ENCODE assay signal across 13 cellular contexts in genomic region chr12:27330846-27331245, GRCh38. TPM values are rescaled to one million over a fixed set of nuclear protein-coding genes. Genes with fewer than 3 reads are reported as not detected.
A peak's percentile ranks its signal among the peaks of the same experiment; 100 is the strongest.
DNase-seq lines count a peak whose midpoint lies in the region; ATAC-seq, FAIRE-seq and TF ChIP-seq lines count a peak whose summit lies in the region.
"Had no signal": no experiment of that assay in that cellular context is flagged by ENCODE, and none has a peak within 500 bp of the region (broad histone marks: within the 10 kb centered on the region; RNA-seq: fewer than 3 reads in every experiment).

No MANE protein-coding gene starts in this region.

- H3K9ac ChIP-seq in mucosa of stomach (ENCODE audit: low read length), result peak overlapping the region; percentile 3

- H3K4me1 Mint-ChIP-seq in HFFc6 (ENCODE audit: low read depth) (peaks cover 58% of the 10 kb centered on the region), brain (peaks cover 30% of the 10 kb centered on the region)

- CTCF ChIA-PET in A549 (lab: Yijun Ruan, JAX), result interaction anchor here (0.8 kb wide), 1 partner anchor 53 kb away, joined by 3 read pairs; no protein-coding TSS in a partner anchor

- H3K4me1 ChIP-seq in A549, result peaks cover 39% of the 10 kb centered on the region
- peaks cover 35% of the 10 kb centered on the region for H3K4me1 ChIP-seq in mucosa of stomach (ENCODE audit: control insufficient read depth, insufficient read depth, low read length)

- POLR2A ChIA-PET in A549 (lab: Yijun Ruan, JAX), result interaction anchor here (0.7 to 1.3 kb wide), 3 partner anchors 13 to 308 kb away, joined by 3 to 7 read pairs (median 5); partner anchors contain the start of genes MED21 and PPFIBP1

- H3K4me2 ChIP-seq in A549, result peak overlapping the region; percentile 92

- H3K27me3 ChIP-seq in mucosa of stomach (ENCODE audit: control insufficient read depth, insufficient read depth, low read length), result no peaks in the 10 kb centered on the region
- H3K27me3 ChIP-seq: adrenal gland, thyroid gland had no signal

- WGBS in A549 (ENCODE audit: missing lambda C conversion rate), result 51% methylated on average over 1 of the region's 1 CpG

- peaks cover 6% of the 10 kb centered on the region; the same call in 1 of the 2 replicates for H3K36me3 Mint-ChIP-seq in HFFc6 (ENCODE audit: low read depth)
- H3K36me3 Mint-ChIP-seq in brain, result peaks cover 11% of the 10 kb centered on the region

- no peak for FAIRE-seq in A549 (lab: Jason Lieb, UNC)

- peak overlapping the region; percentile 18 to 92; a peak in 5 of 6 replicates for H3K27ac ChIP-seq in A549
- H3K27ac ChIP-seq: adrenal gland, thyroid gland had no signal

- H3K9me3 ChIP-seq in A549 (no peaks in the 10 kb centered on the region), mucosa of stomach (ENCODE audit: control insufficient read depth, low read length) (no peaks in the 10 kb centered on the region)
- H3K9me3 ChIP-seq: adrenal gland, thyroid gland had no signal

- H3K4me3 Mint-ChIP-seq in HFFc6 (peak overlapping the region; percentile 88), brain (peak overlapping the region in 3 of 5 experiments; percentile 6 to 85 (median 73))

- H3K36me3 ChIP-seq in mucosa of stomach (ENCODE audit: control insufficient read depth, insufficient read depth, low read length), result no peaks in the 10 kb centered on the region
- H3K36me3 ChIP-seq: adrenal gland, thyroid gland had no signal

- DNase-seq in A549 (ENCODE audit: low read depth in 1 of 2, low spot score in 1 of 2) (no peak), HFFc6 (no peak), NCI-H2227 (lab: John Stamatoyannopoulos, UW; ENCODE audit: unreplicated experiment) (no peak), islet precursor cell (no peak), cerebellum (ENCODE audit: low spot score) (no peak), medulla oblongata (ENCODE audit: extremely low spot score) (no peak)
- DNase-seq: CD8-positive, alpha-beta memory T cell; H9; SHP77 treated with DMSO at 0.1 percent for 48 hours; thyroid gland had no signal

- H3K4me3 ChIP-seq in A549, result no peak overlapping the region
- H3K4me3 ChIP-seq in mucosa of stomach (ENCODE audit: low read length), result no peak overlapping the region
- H3K4me3 ChIP-seq: adrenal gland, thyroid gland had no signal

- 0 out of 6 replicates have a peak, but pooled peaks of 1 of the 2 experiments have one; percentile 1 for ATAC-seq in A549

- peak overlapping the region; percentile 95 for H3K27ac Mint-ChIP-seq in HFFc6
- peak overlapping the region in 1 of 5 experiments; percentile 81 for H3K27ac Mint-ChIP-seq in brain
- H3K27ac Mint-ChIP-seq: H9 had no signal

- TF ChIP-seq POLR2A in A549 (IDR thresholded peaks at IDR 0.05; ENCODE audit: low read length), result no peak

- no peak for TF ChIP-seq CTCF in A549 (IDR thresholded peaks at IDR 0.05)
- no peak for TF ChIP-seq CTCF in HFFc6 (IDR thresholded peaks at IDR 0.05)
- no peak for TF ChIP-seq CTCF in brain (conservative IDR thresholded peaks at IDR 0.05)

- no peak for TF ChIP-seq RAD21 in A549 (conservative IDR thresholded peaks at IDR 0.05 in 1 of 2, IDR thresholded peaks at IDR 0.05 in 1 of 2)

- no peaks in the 10 kb centered on the region; the same call in 1 of the 2 replicates for H3K27me3 Mint-ChIP-seq in HFFc6 (ENCODE audit: insufficient read depth)
- H3K27me3 Mint-ChIP-seq in brain, result peaks cover 28% of the 10 kb centered on the region

- TF ChIP-seq EP300 in A549 (IDR thresholded peaks at IDR 0.05), result no peak

- no peaks in the 10 kb centered on the region for H3K9me3 Mint-ChIP-seq in HFFc6
- H3K9me3 Mint-ChIP-seq in brain, result no peaks in the 10 kb centered on the region
- H3K9me3 Mint-ChIP-seq: CD8-positive, alpha-beta memory T cell; H9 had no signal

TF ChIP-seq in A549, 52 proteins besides CTCF, POLR2A, EP300 and RAD21:
- TF ChIP-seq RFX5 (IDR thresholded peaks at IDR 0.05), result no peak
- no peak for TF ChIP-seq HDAC2 (IDR thresholded peaks at IDR 0.05)
- TF ChIP-seq ZC3H11A (IDR thresholded peaks at IDR 0.05), result no peak
- TF ChIP-seq CHD2 (IDR thresholded peaks at IDR 0.05; ENCODE audit: low read length, partially characterized antibody), result no peak
- TF ChIP-seq PBX3 (IDR thresholded peaks at IDR 0.05), result no peak
- TF ChIP-seq GATA3 (IDR thresholded peaks at IDR 0.05; ENCODE audit: borderline replicate concordance), result no peak
- TF ChIP-seq EHF (CRISPR knock-in tag; IDR thresholded peaks at IDR 0.05), result no peak
- no peak for TF ChIP-seq JUN (IDR thresholded peaks at IDR 0.05)
TF ChIP-seq in A549: peak in this region for 0.

RNA-seq across cellular contexts. Expression of gene BMAL2, which starts 1.8 kb away (rescaled TPM):
- polyA plus RNA-seq in A549 (2011; rRNA removed), result 16.6 and 23.1 TPM in 2 replicates
- polyA plus RNA-seq in A549 (2012; cell fraction: cytosol; rRNA removed), result 5.0 and 5.5 TPM in 2 replicates
- 2.3 and 3.6 TPM in 2 replicates for polyA plus RNA-seq in A549 (2012; cell fraction: nucleus; rRNA removed)
- polyA plus RNA-seq in A549 (2017; fragmentation: RNase III; extraction: RNeasy Plus Mini Kit Qiagen cat#74134 plus additional on column Dnase treatment), result 13.5 to 19.9 TPM (median 15.1 TPM) in 3 replicates
- polyA minus RNA-seq in A549 (2011; rRNA and poly(A)+ RNA removed), result 11.6 and 13.8 TPM in 2 replicates
- total RNA-seq in HFFc6 (2021; fragmentation: NEBNext Ultra II Directional; extraction: Animal tissue kit (Norgen Biotek cat#: 25700)), result 10 to 100 TPM; 23.1 to 47.1 (median 39.9) TPM
- polyA plus RNA-seq in brain (ENCODE audit: insufficient read depth, low read depth, low replicate concordance), result 4.1 TPM
- total RNA-seq in cerebellum, result 12.9 TPM
